ENCODE assay signal across 1 cellular context in genomic region chr12:112380663-112381420, GRCh38.
TF ChIP-seq lines count a peak whose summit lies in the region.

No MANE protein-coding gene starts in this region.

TF ChIP-seq in HepG2, 621 proteins besides CTCF, POLR2A, EP300 and RAD21 (continued from another document):
- TF ChIP-seq, protein P1, sequence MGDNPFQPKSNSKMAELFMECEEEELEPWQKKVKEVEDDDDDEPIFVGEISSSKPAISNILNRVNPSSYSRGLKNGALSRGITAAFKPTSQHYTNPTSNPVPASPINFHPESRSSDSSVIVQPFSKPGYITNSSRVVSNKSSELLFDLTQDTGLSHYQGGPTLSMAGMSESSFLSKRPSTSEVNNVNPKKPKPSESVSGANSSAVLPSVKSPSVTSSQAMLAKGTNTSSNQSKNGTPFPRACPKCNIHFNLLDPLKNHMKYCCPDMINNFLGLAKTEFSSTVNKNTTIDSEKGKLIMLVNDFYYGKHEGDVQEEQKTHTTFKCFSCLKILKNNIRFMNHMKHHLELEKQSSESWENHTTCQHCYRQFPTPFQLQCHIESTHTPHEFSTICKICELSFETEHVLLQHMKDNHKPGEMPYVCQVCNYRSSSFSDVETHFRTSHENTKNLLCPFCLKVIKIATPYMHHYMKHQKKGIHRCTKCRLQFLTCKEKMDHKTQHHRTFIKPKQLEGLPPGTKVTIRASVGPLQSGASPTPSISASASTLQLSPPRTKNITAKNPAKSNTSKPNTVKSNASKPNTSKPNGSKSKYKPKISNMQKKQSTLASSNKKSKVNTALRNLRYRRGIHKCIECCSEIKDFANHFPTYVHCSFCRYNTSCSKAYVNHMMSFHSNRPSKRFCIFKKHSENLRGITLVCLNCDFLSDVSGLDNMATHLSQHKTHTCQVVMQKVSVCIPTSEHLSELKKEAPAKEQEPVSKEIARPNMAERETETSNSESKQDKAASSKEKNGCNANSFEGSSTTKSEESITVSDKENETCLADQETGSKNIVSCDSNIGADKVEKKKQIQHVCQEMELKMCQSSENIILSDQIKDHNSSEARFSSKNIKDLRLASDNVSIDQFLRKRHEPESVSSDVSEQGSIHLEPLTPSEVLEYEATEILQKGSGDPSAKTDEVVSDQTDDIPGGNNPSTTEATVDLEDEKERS (CRISPR knock-in tag; IDR thresholded peaks at IDR 0.05): 0 out of 2 replicates have a peak, but pooled peaks have one; percentile 25
- TF ChIP-seq ZNF30 (CRISPR knock-in tag; IDR thresholded peaks at IDR 0.05): no peak
- peak; percentile 39 for TF ChIP-seq PRPF4 (IDR thresholded peaks at IDR 0.05; ENCODE audit: low read depth, low read length, poor library complexity, severe bottlenecking)
- TF ChIP-seq ZNF781 (CRISPR knock-in tag; IDR thresholded peaks at IDR 0.05; ENCODE audit: borderline replicate concordance, not compliant biosample characterization): peak; percentile 54
